In the genomic region with DNA sequence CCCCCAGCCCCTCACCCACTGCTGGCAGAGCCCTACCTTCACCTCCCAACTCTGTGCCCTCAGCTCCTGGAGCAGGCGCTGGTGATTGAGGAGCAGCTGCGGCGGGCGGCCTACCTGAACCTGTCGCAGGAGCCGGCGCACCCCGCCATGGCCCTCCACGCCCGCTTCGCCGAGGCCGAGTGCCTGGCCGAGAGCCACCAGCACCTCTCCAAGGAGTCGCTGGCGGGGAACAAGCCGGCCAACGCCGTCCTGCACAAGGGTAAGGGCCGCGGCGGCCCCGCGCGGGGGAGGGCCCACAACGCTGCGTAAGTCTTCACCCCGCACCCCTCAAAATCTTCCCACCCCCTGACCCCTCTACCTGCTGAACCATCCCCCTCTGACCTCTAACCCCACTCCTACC, we compare ENCODE assay signal across 28 cellular contexts.
"Had no signal": no experiment of that assay in that cellular context is flagged by ENCODE, and none has a peak within 500 bp of the region (broad histone marks: within the 10 kb centered on the region; RNA-seq: fewer than 3 reads in every experiment).

No MANE protein-coding gene starts in this region.

- ATAC-seq: activated CD4-positive, CD25-positive, alpha-beta regulatory T cell treated with anti-CD3 and anti-CD28 coated beads, Interleukin-2, amount 50 U/mL, for 24 hours; activated CD8-positive, alpha-beta T cell treated with anti-CD3 and anti-CD28 coated beads for 36 hours; activated T-cell treated with anti-CD3 and anti-CD28 coated beads, Interleukin-2, amount 50 U/mL, for 72 hours; esophagus mucosa; T-cell had no signal

- H3K27ac ChIP-seq: brain microvascular endothelial cell, coronary artery, dorsolateral prefrontal cortex, WERI-Rb-1 had no signal

- DNase-seq: activated B cell treated with CpG ODN at 0.5 μM for 24 hours; activated CD4-positive, alpha-beta T cell treated with anti-CD3 and anti-CD28 coated beads for 48 hours; activated CD4-positive, alpha-beta T cell treated with anti-CD3 and anti-CD28 coated beads, Interleukin-2, amount 50 U/mL, for 1 hour; activated CD4-positive, alpha-beta T cell treated with anti-CD3 and anti-CD28 coated beads, Interleukin-2, amount 50 U/mL, for 48 hours; activated CD8-positive, alpha-beta memory T cell treated with anti-CD3 and anti-CD28 coated beads for 24 hours; activated CD8-positive, alpha-beta T cell treated with anti-CD3 and anti-CD28 coated beads for 36 hours; activated effector memory CD4-positive, alpha-beta T cell treated with anti-CD3 and anti-CD28 coated beads, Interleukin-2, amount 50 U/mL, for 16 hours; activated naive CD4-positive, alpha-beta T cell treated with anti-CD3 and anti-CD28 coated beads for 36 hours; activated naive CD8-positive, alpha-beta T cell treated with anti-CD3 and anti-CD28 coated beads for 36 hours; activated T-cell treated with anti-CD3 and anti-CD28 coated beads, Interleukin-2, amount 50 U/mL, for 72 hours; brain microvascular endothelial cell; dorsolateral prefrontal cortex; effector memory CD4-positive, alpha-beta T cell; endodermal cell; foreskin fibroblast; head of caudate nucleus; SW 1271; T-cell; T1000; WERI-Rb-1 had no signal

- H3K9me3 Mint-ChIP-seq: activated B cell treated with CpG ODN at 0.5 μM for 24 hours; activated CD8-positive, alpha-beta T cell treated with anti-CD3 and anti-CD28 coated beads for 36 hours; activated naive CD4-positive, alpha-beta T cell treated with anti-CD3 and anti-CD28 coated beads for 36 hours; activated naive CD4-positive, alpha-beta T cell treated with anti-CD3 and anti-CD28 coated beads, Interleukin-2, amount 50 U/mL, for 24 hours; activated naive CD8-positive, alpha-beta T cell treated with anti-CD3 and anti-CD28 coated beads for 36 hours; activated T-cell treated with anti-CD3 and anti-CD28 coated beads, Interleukin-2, amount 50 U/mL, for 72 hours; central memory CD8-positive, alpha-beta T cell; dendritic cell treated with granulocyte-macrophage colony-stimulating factor and Interleukin-4, amounts not matched to agents 40 ng/mL and 50 ng/mL, for 4 days; endodermal cell; T-cell; T-helper 1 cell treated with Interleukin-12 subunit alpha and Interleukin-12 subunit beta and Interleukin-4 antibody, amounts not matched to agents 30 μg/mL and 1 μg/mL, for 36 hours; T-helper 2 cell treated with Interferon-gamma antibody and Interleukin-4, amounts not matched to agents 5 μg/mL and 100 μg/mL, for 36 hours had no signal

- H3K4me3 Mint-ChIP-seq: activated B cell treated with CpG ODN at 0.5 μM for 24 hours; activated CD8-positive, alpha-beta T cell treated with anti-CD3 and anti-CD28 coated beads for 36 hours; activated naive CD4-positive, alpha-beta T cell treated with anti-CD3 and anti-CD28 coated beads for 36 hours; activated naive CD4-positive, alpha-beta T cell treated with anti-CD3 and anti-CD28 coated beads, Interleukin-2, amount 50 U/mL, for 24 hours; activated naive CD8-positive, alpha-beta T cell treated with anti-CD3 and anti-CD28 coated beads for 36 hours; activated T-cell treated with anti-CD3 and anti-CD28 coated beads, Interleukin-2, amount 50 U/mL, for 72 hours; central memory CD8-positive, alpha-beta T cell; dendritic cell treated with granulocyte-macrophage colony-stimulating factor and Interleukin-4, amounts not matched to agents 40 ng/mL and 50 ng/mL, for 4 days; endodermal cell; T-cell; T-helper 1 cell treated with Interleukin-12 subunit alpha and Interleukin-12 subunit beta and Interleukin-4 antibody, amounts not matched to agents 30 μg/mL and 1 μg/mL, for 36 hours; T-helper 2 cell treated with Interferon-gamma antibody and Interleukin-4, amounts not matched to agents 5 μg/mL and 100 μg/mL, for 36 hours had no signal

- H3K27ac Mint-ChIP-seq: activated B cell treated with CpG ODN at 0.5 μM for 24 hours; activated CD8-positive, alpha-beta T cell treated with anti-CD3 and anti-CD28 coated beads for 36 hours; activated T-cell treated with anti-CD3 and anti-CD28 coated beads, Interleukin-2, amount 50 U/mL, for 72 hours; dendritic cell treated with granulocyte-macrophage colony-stimulating factor and Interleukin-4, amounts not matched to agents 40 ng/mL and 50 ng/mL, for 4 days; endodermal cell; T-helper 1 cell treated with Interleukin-12 subunit alpha and Interleukin-12 subunit beta and Interleukin-4 antibody, amounts not matched to agents 30 μg/mL and 1 μg/mL, for 36 hours; T-helper 2 cell treated with Interferon-gamma antibody and Interleukin-4, amounts not matched to agents 5 μg/mL and 100 μg/mL, for 36 hours had no signal

- H3K27me3 Mint-ChIP-seq: activated B cell treated with CpG ODN at 0.5 μM for 24 hours; activated CD8-positive, alpha-beta T cell treated with anti-CD3 and anti-CD28 coated beads for 36 hours; activated naive CD4-positive, alpha-beta T cell treated with anti-CD3 and anti-CD28 coated beads, Interleukin-2, amount 50 U/mL, for 24 hours; activated naive CD8-positive, alpha-beta T cell treated with anti-CD3 and anti-CD28 coated beads for 36 hours; central memory CD8-positive, alpha-beta T cell; dendritic cell treated with granulocyte-macrophage colony-stimulating factor and Interleukin-4, amounts not matched to agents 40 ng/mL and 50 ng/mL, for 4 days; T-cell had no signal

- H3K4me3 ChIP-seq: coronary artery, dorsolateral prefrontal cortex had no signal

- H3K27me3 ChIP-seq: brain microvascular endothelial cell, dorsolateral prefrontal cortex had no signal
